In genomic region chr5:179180921-179181645, GRCh38 we compare ENCODE assay signal across 1 cellular context.
TF ChIP-seq lines count a peak whose summit lies in the region.

No MANE protein-coding gene starts in this region.

TF ChIP-seq in H1, 55 proteins besides CTCF, POLR2A, EP300 and RAD21:
- TF ChIP-seq KDM4A (IDR thresholded peaks at IDR 0.05; ENCODE audit: low read depth, low read length, severe bottlenecking) (no peak), NRF1 (IDR thresholded peaks at IDR 0.05; ENCODE audit: low read depth, low read length) (no peak), HDAC2 (IDR thresholded peaks at IDR 0.05; ENCODE audit: borderline replicate concordance in 1 of 2, low read depth in 2 of 2, low read length in 2 of 2) (no peak), NANOG (IDR thresholded peaks at IDR 0.05; ENCODE audit: insufficient read depth, low read depth, low read length, poor library complexity, severe bottlenecking) (no peak), POLR2AphosphoS5 (IDR thresholded peaks at IDR 0.05; ENCODE audit: low read depth, low read length) (no peak)
